ENCODE assay signal across 8 cellular contexts in the genomic region with DNA sequence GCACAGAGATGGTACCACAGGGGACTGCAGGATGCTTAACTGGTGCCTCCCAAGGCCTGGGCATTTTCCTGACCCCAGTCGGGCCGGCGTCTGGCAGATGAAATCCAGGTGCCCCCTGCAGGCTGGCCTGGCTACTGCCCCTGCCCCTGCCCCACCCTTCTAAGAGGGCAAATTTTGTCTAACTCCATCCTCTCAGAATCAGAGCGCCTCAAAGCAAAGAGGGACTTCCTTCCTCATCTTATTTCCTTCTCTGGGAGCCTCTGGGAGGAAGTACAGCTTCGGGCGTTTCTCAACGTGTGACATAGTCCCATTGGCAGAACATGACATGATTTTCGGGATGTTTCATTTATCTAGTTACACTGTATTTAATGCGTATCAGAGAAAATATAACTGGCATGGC. TPM values are rescaled to one million over a fixed set of nuclear protein-coding genes. Genes with fewer than 3 reads are reported as not detected.
DNase-seq lines count a peak whose midpoint lies in the region; ATAC-seq lines count a peak whose summit lies in the region.

No MANE protein-coding gene starts in this region.

- intact Hi-C loops in cardiac septum (cut with DNase I): loop anchor here (5.0 kb wide), 1 partner anchor 33 kb away; no protein-coding TSS in a partner anchor

- peaks cover 0 to 2% of the 10 kb centered on the region in 2 donors for H3K36me3 Mint-ChIP-seq in activated T-cell treated with anti-CD3 and anti-CD28 coated beads, Interleukin-2, amount 50 U/mL, for 72 hours (ENCODE audit: insufficient read depth in 2 of 2)

- H3K27ac Mint-ChIP-seq in activated T-cell treated with anti-CD3 and anti-CD28 coated beads, Interleukin-2, amount 50 U/mL, for 72 hours: no peak overlapping the region

- H3K27me3 Mint-ChIP-seq in activated T-cell treated with anti-CD3 and anti-CD28 coated beads, Interleukin-2, amount 50 U/mL, for 72 hours (ENCODE audit: low read depth): no peaks in the 10 kb centered on the region

- peak; percentile 50 for DNase-seq in Daoy (ENCODE audit: low read depth)
- peak; percentile 25 for DNase-seq in NCI-H69 (lab: John Stamatoyannopoulos, UW)
- DNase-seq in activated T-cell treated with anti-CD3 and anti-CD28 coated beads, Interleukin-2, amount 50 U/mL, for 72 hours: peak; percentile 73 to 76
- peak; percentile 86 for DNase-seq in cardiac septum (ENCODE audit: low spot score)
- peak; percentile 32 to 49 for DNase-seq in stimulated activated CD4-positive, alpha-beta T cell treated with anti-CD3 and anti-CD28 coated beads, Interleukin-15, amount 100 ng/mL, for 48 hours (ENCODE audit: low read depth in 2 of 2)
- DNase-seq in amniotic stem cell (lab: John Stamatoyannopoulos, UW): no peak
- DNase-seq in NCI-H345 treated with DMSO at 0.1 percent for 48 hours (lab: John Stamatoyannopoulos, UW; ENCODE audit: unreplicated experiment): no peak

- no peak for ATAC-seq in activated T-cell treated with anti-CD3 and anti-CD28 coated beads, Interleukin-2, amount 50 U/mL, for 72 hours (replicated peaks in 1 of 2)
- ATAC-seq in GM18909 (IDR thresholded peaks at IDR 0.05; ENCODE audit: poor library complexity, unreplicated experiment): no peak

- no peaks in the 10 kb centered on the region for H3K9me3 Mint-ChIP-seq in activated T-cell treated with anti-CD3 and anti-CD28 coated beads, Interleukin-2, amount 50 U/mL, for 72 hours

- H3K4me3 Mint-ChIP-seq in activated T-cell treated with anti-CD3 and anti-CD28 coated beads, Interleukin-2, amount 50 U/mL, for 72 hours: peak overlapping the region in 1 of 2 donors; percentile 32

- H3K4me1 Mint-ChIP-seq in activated T-cell treated with anti-CD3 and anti-CD28 coated beads, Interleukin-2, amount 50 U/mL, for 72 hours (ENCODE audit: low read depth): peaks cover 54% of the 10 kb centered on the region

RNA-seq across cellular contexts. Expression of a gene that starts 2.7 kb away (rescaled TPM):
- total RNA-seq in Daoy (2014; rRNA removed; shearing (Covaris generic)): 29.8 and 36.0 TPM in 2 replicates
- 10 to 100 TPM; 67.7 to 75.0 TPM for total RNA-seq in activated T-cell treated with anti-CD3 and anti-CD28 coated beads, Interleukin-2, amount 50 U/mL, for 72 hours
- 487 TPM for total RNA-seq in cardiac septum

RNA-seq across cellular contexts. Expression of a gene that starts 21.5 kb away (rescaled TPM):
- 78.5 and 110 TPM in 2 replicates for total RNA-seq in Daoy (2014; rRNA removed; shearing (Covaris generic))
- 10 to 100 TPM; 71.3 to 84.4 TPM for total RNA-seq in activated T-cell treated with anti-CD3 and anti-CD28 coated beads, Interleukin-2, amount 50 U/mL, for 72 hours
- 0.70 TPM for total RNA-seq in cardiac septum

RNA-seq across cellular contexts. Expression of a gene that starts 24.3 kb away (rescaled TPM):
- total RNA-seq in Daoy (2014; rRNA removed; shearing (Covaris generic)): 95.5 and 121 TPM in 2 replicates
- total RNA-seq in activated T-cell treated with anti-CD3 and anti-CD28 coated beads, Interleukin-2, amount 50 U/mL, for 72 hours: 10 to 100 TPM; 41.6 to 77.1 TPM
- 41.8 TPM for total RNA-seq in cardiac septum

RNA-seq across cellular contexts. Expression of a gene that starts 29.3 kb away (rescaled TPM):
- total RNA-seq in Daoy (2014; rRNA removed; shearing (Covaris generic)): not detected in 2 replicates
- total RNA-seq in activated T-cell treated with anti-CD3 and anti-CD28 coated beads, Interleukin-2, amount 50 U/mL, for 72 hours: not detected
- not detected for total RNA-seq in cardiac septum

RNA-seq across cellular contexts. Expression of a gene that starts 42.3 kb away (rescaled TPM):
- total RNA-seq in Daoy (2014; rRNA removed; shearing (Covaris generic)): 0.29 and 1.3 TPM in 2 replicates
- total RNA-seq in activated T-cell treated with anti-CD3 and anti-CD28 coated beads, Interleukin-2, amount 50 U/mL, for 72 hours: 1 to 10 TPM; 4.6 to 5.8 TPM
- total RNA-seq in cardiac septum: 7.9 TPM

Comparison
In these comparisons a context has a peak if more than half of its experiments do, and no peak if none do; other contexts are left out.
1. DNase-seq: peak in Daoy (single experiment), NCI-H69 (single experiment), activated T-cell treated with anti-CD3 and anti-CD28 coated beads, Interleukin-2, amount 50 U/mL, for 72 hours (2 of 2), cardiac septum (single experiment) and stimulated activated CD4-positive, alpha-beta T cell treated with anti-CD3 and anti-CD28 coated beads, Interleukin-15, amount 100 ng/mL, for 48 hours (2 of 2); none in amniotic stem cell (single experiment) and NCI-H345 treated with DMSO at 0.1 percent for 48 hours (single experiment).
2. RNA of a gene that starts 21.5 kb away (total RNA-seq): 71.3 to 84.4 TPM in activated T-cell treated with anti-CD3 and anti-CD28 coated beads, Interleukin-2, amount 50 U/mL, for 72 hours and 78.5 to 110 TPM in Daoy; 0.70 TPM in cardiac septum (single experiment); every median in the first group is over 10 times any median in the second.